ENCODE assay signal across 17 cellular contexts in genomic region chr16:4498546-4499195, GRCh38. TPM values are rescaled to one million over a fixed set of nuclear protein-coding genes. Genes with fewer than 3 reads are reported as not detected.
DNase-seq lines count a peak whose midpoint lies in the region; ATAC-seq and TF ChIP-seq lines count a peak whose summit lies in the region.
"Had no signal": no experiment of that assay in that cellular context is flagged by ENCODE, and none has a peak within 500 bp of the region (broad histone marks: within the 10 kb centered on the region; RNA-seq: fewer than 3 reads in every experiment).

No MANE protein-coding gene starts in this region.

- no peaks in the 10 kb centered on the region for H3K9me3 Mint-ChIP-seq in CD8-positive, alpha-beta T cell
- no peaks in the 10 kb centered on the region for H3K9me3 Mint-ChIP-seq in T-cell
- no peaks in the 10 kb centered on the region for H3K9me3 Mint-ChIP-seq in naive thymus-derived CD8-positive, alpha-beta T cell
- H3K9me3 Mint-ChIP-seq: central memory CD8-positive, alpha-beta T cell had no signal

- POLR2A ChIA-PET in CD8-positive, alpha-beta T cell (lab: Charles Lee), result interaction anchor here (3.3 kb wide), 1 partner anchor 8 kb away, joined by 20 read pairs; no protein-coding TSS in a partner anchor
- POLR2A ChIA-PET in T-cell (lab: Charles Lee), result interaction anchor here in 1 of 2 donors (1.0 kb wide), 1 partner anchor 9 kb away, joined by 5 read pairs; no protein-coding TSS in a partner anchor
- POLR2A ChIA-PET in naive thymus-derived CD8-positive, alpha-beta T cell (lab: Charles Lee), result interaction anchor here (0.7 to 15.5 kb wide), 3 partner anchors 13 to 40 kb away, joined by 3 to 324 read pairs (median 207); partner anchors contain the start of genes HMOX2 and NMRAL1

- no peak for ATAC-seq in CD8-positive, alpha-beta T cell
- no peak for ATAC-seq in T-cell (replicated peaks in 1 of 4)
- no peak for ATAC-seq in naive thymus-derived CD8-positive, alpha-beta T cell
- ATAC-seq in GM18498 (IDR thresholded peaks at IDR 0.05; ENCODE audit: unreplicated experiment), result no peak
- ATAC-seq: activated CD4-positive, CD25-positive, alpha-beta regulatory T cell treated with anti-CD3 and anti-CD28 coated beads, Interleukin-2, amount 50 U/mL, for 24 hours had no signal

- H3K27ac Mint-ChIP-seq in CD8-positive, alpha-beta T cell, result peak overlapping the region; percentile 72
- peak overlapping the region; percentile 53 to 75 for H3K27ac Mint-ChIP-seq in T-cell
- peak overlapping the region; percentile 49 to 99 (median 75) for H3K27ac Mint-ChIP-seq in naive thymus-derived CD8-positive, alpha-beta T cell

- H3K9me3 ChIP-seq in CD8-positive, alpha-beta T cell (ENCODE audit: low read length), result no peaks in the 10 kb centered on the region
- H3K9me3 ChIP-seq: HAP-1, testis had no signal

- H3K4me3 Mint-ChIP-seq in CD8-positive, alpha-beta T cell, result peak overlapping the region; percentile 2
- H3K4me3 Mint-ChIP-seq in T-cell, result peak overlapping the region in 2 of 3 donors; percentile 9 to 26
- peak overlapping the region in 6 of 10 donors; percentile 10 to 69 (median 34) for H3K4me3 Mint-ChIP-seq in naive thymus-derived CD8-positive, alpha-beta T cell
- H3K4me3 Mint-ChIP-seq: central memory CD8-positive, alpha-beta T cell had no signal

- H3K27me3 Mint-ChIP-seq in CD8-positive, alpha-beta T cell (ENCODE audit: low read depth), result no peaks in the 10 kb centered on the region
- no peaks in the 10 kb centered on the region for H3K27me3 Mint-ChIP-seq in T-cell
- H3K27me3 Mint-ChIP-seq in naive thymus-derived CD8-positive, alpha-beta T cell, result no peaks in the 10 kb centered on the region
- H3K27me3 Mint-ChIP-seq: central memory CD8-positive, alpha-beta T cell had no signal

- peaks cover 88% of the 10 kb centered on the region for H3K4me1 ChIP-seq in CD8-positive, alpha-beta T cell (ENCODE audit: insufficient read depth, low read length)

- H3K36me3 Mint-ChIP-seq in CD8-positive, alpha-beta T cell, result peaks cover 50% of the 10 kb centered on the region
- H3K36me3 Mint-ChIP-seq in T-cell, result peaks cover 14% of the 10 kb centered on the region
- H3K36me3 Mint-ChIP-seq in naive thymus-derived CD8-positive, alpha-beta T cell, result peaks cover 0 to 36% (median 0%) of the 10 kb centered on the region in 3 donors

- no peak for TF ChIP-seq CTCF in CD8-positive, alpha-beta T cell (IDR thresholded peaks at IDR 0.05)
- no peak for TF ChIP-seq CTCF in epithelial cell of esophagus (IDR thresholded peaks at IDR 0.05; ENCODE audit: insufficient read depth, low read depth, low read length, missing control alignments)

- H3K27me3 ChIP-seq in CD8-positive, alpha-beta T cell (ENCODE audit: insufficient read depth, low read length), result no peaks in the 10 kb centered on the region
- H3K27me3 ChIP-seq: testis had no signal

- peaks cover 91% of the 10 kb centered on the region for H3K4me1 Mint-ChIP-seq in CD8-positive, alpha-beta T cell (ENCODE audit: low read depth)
- H3K4me1 Mint-ChIP-seq in T-cell, result peaks cover 89 to 97% (median 92%) of the 10 kb centered on the region in 3 donors
- peaks cover 50 to 96% (median 93%) of the 10 kb centered on the region in 4 donors for H3K4me1 Mint-ChIP-seq in naive thymus-derived CD8-positive, alpha-beta T cell

- peaks cover 10% of the 10 kb centered on the region for H3K36me3 ChIP-seq in CD8-positive, alpha-beta T cell (ENCODE audit: insufficient read depth, low read length)

- CTCF ChIA-PET in CD8-positive, alpha-beta T cell (lab: Charles Lee), result interaction anchor here (0.7 to 2.1 kb wide), 2 partner anchors 9 to 64 kb away, joined by 3 to 7 read pairs; no protein-coding TSS in a partner anchor
- CTCF ChIA-PET in T-cell (lab: Charles Lee), result no interaction called here

- intact Hi-C loops in CD8-positive, alpha-beta T cell (cut with DNase I, micrococcal nuclease), result no loop called here

- H3K27ac ChIP-seq in CD8-positive, alpha-beta T cell (ENCODE audit: low read depth, low read length), result no peak overlapping the region
- H3K27ac ChIP-seq: KMS-11, testis had no signal

- no peak overlapping the region for H3K4me3 ChIP-seq in CD8-positive, alpha-beta T cell (ENCODE audit: low read depth, low read length)
- no peak overlapping the region for H3K4me3 ChIP-seq in epithelial cell of esophagus (ENCODE audit: low read length)
- H3K4me3 ChIP-seq: HAP-1, testis had no signal

- no peak for DNase-seq in CD8-positive, alpha-beta T cell
- DNase-seq in T-cell, result no peak
- peak; percentile 75 for DNase-seq in epithelial cell of esophagus (ENCODE audit: low read depth)
- no peak for DNase-seq in naive thymus-derived CD8-positive, alpha-beta T cell
- DNase-seq in activated effector memory CD4-positive, alpha-beta T cell treated with Interleukin-2 at 50 U/mL for 16 hours, result no peak
- no peak for DNase-seq in NCI-H1436 treated with DMSO at 0.1 percent for 48 hours (lab: John Stamatoyannopoulos, UW)
- no peak for DNase-seq in NCI-H526 treated with DMSO at 0.1 percent for 48 hours (lab: John Stamatoyannopoulos, UW)
- DNase-seq: DMS53, NCI-H1092 treated with DMSO at 0.1 percent for 48 hours, nucleus accumbens, testis had no signal

RNA-seq across cellular contexts. Expression of gene HMOX2, which starts 22.5 kb away (rescaled TPM):
- 10 to 100 TPM; 31.7 to 36.4 TPM for total RNA-seq in CD8-positive, alpha-beta T cell
- 10 to 100 TPM; 49.1 to 74.4 (median 70.5) TPM for total RNA-seq in T-cell
- 10 to 100 TPM; 64.3 to 71.9 TPM for total RNA-seq in naive thymus-derived CD8-positive, alpha-beta T cell
- polyA plus RNA-seq in naive thymus-derived CD8-positive, alpha-beta T cell, result 100 to 1,000 TPM; 123 to 210 (median 145) TPM

RNA-seq across cellular contexts. Expression of gene NMRAL1, which starts 24.2 kb away (rescaled TPM):
- total RNA-seq in CD8-positive, alpha-beta T cell, result 10 to 100 TPM; 30.5 to 31.8 TPM
- total RNA-seq in T-cell, result 10 to 100 TPM; 50.1 to 79.1 (median 62.1) TPM
- total RNA-seq in naive thymus-derived CD8-positive, alpha-beta T cell, result 10 to 100 TPM; 53.7 to 63.1 TPM
- 10 to 100 TPM; 52.3 to 67.9 (median 62.9) TPM for polyA plus RNA-seq in naive thymus-derived CD8-positive, alpha-beta T cell

RNA-seq across cellular contexts. Expression of gene CDIP1, which starts 39.9 kb away (rescaled TPM):
- 10 to 100 TPM; 21.7 to 25.0 TPM for total RNA-seq in CD8-positive, alpha-beta T cell
- 10 to 100 TPM; 28.6 to 31.3 (median 29.7) TPM for total RNA-seq in T-cell
- 10 to 100 TPM; 23.4 to 25.5 TPM for total RNA-seq in naive thymus-derived CD8-positive, alpha-beta T cell
- polyA plus RNA-seq in naive thymus-derived CD8-positive, alpha-beta T cell, result 10 to 100 TPM; 18.2 to 25.3 (median 25.0) TPM

RNA-seq across cellular contexts. Expression of gene C16orf96, which starts 57.5 kb away (rescaled TPM):
- under 1 TPM; 0.27 to 0.42 TPM for total RNA-seq in CD8-positive, alpha-beta T cell
- under 1 TPM; 0.30 to 0.66 (median 0.50) TPM for total RNA-seq in T-cell
- total RNA-seq in naive thymus-derived CD8-positive, alpha-beta T cell, result under 1 TPM; 0.38 to 0.52 TPM
- under 1 TPM in 2 of 3 donors, not detected in 1; 0.07 to 0.08 TPM for polyA plus RNA-seq in naive thymus-derived CD8-positive, alpha-beta T cell
- total RNA-seq: RPMI7951 had no signal
